In the genomic region with DNA sequence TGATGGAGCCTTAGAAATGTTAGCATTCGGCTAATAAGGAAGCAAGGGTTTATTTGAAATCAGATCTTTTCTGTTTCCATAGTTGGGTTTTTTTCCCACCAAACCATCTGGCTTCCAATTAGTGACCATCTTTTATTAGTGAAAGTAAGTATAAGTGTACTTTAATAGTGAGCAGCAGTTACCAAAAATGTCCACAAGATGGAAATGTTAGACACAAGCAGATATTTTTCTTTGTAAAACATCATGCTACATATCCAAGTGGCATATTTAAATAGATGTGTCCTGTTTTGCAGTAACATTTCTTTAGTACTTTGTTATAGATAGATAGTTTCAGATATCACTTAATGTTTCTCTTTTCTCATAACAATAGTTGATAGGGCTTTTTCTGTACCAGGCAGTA, we compare ENCODE assay signal across 1 cellular context.
TF ChIP-seq lines count a peak whose summit lies in the region.

No MANE protein-coding gene starts in this region.

TF ChIP-seq in GM23338, 12 proteins besides CTCF, POLR2A, EP300 and RAD21:
- TF ChIP-seq EZH2 (IDR thresholded peaks at IDR 0.05; ENCODE audit: low read depth, unreplicated experiment): no peak
- no peak for TF ChIP-seq EZH2phosphoT487 (IDR thresholded peaks at IDR 0.05; ENCODE audit: unreplicated experiment)
- TF ChIP-seq, protein P1, sequence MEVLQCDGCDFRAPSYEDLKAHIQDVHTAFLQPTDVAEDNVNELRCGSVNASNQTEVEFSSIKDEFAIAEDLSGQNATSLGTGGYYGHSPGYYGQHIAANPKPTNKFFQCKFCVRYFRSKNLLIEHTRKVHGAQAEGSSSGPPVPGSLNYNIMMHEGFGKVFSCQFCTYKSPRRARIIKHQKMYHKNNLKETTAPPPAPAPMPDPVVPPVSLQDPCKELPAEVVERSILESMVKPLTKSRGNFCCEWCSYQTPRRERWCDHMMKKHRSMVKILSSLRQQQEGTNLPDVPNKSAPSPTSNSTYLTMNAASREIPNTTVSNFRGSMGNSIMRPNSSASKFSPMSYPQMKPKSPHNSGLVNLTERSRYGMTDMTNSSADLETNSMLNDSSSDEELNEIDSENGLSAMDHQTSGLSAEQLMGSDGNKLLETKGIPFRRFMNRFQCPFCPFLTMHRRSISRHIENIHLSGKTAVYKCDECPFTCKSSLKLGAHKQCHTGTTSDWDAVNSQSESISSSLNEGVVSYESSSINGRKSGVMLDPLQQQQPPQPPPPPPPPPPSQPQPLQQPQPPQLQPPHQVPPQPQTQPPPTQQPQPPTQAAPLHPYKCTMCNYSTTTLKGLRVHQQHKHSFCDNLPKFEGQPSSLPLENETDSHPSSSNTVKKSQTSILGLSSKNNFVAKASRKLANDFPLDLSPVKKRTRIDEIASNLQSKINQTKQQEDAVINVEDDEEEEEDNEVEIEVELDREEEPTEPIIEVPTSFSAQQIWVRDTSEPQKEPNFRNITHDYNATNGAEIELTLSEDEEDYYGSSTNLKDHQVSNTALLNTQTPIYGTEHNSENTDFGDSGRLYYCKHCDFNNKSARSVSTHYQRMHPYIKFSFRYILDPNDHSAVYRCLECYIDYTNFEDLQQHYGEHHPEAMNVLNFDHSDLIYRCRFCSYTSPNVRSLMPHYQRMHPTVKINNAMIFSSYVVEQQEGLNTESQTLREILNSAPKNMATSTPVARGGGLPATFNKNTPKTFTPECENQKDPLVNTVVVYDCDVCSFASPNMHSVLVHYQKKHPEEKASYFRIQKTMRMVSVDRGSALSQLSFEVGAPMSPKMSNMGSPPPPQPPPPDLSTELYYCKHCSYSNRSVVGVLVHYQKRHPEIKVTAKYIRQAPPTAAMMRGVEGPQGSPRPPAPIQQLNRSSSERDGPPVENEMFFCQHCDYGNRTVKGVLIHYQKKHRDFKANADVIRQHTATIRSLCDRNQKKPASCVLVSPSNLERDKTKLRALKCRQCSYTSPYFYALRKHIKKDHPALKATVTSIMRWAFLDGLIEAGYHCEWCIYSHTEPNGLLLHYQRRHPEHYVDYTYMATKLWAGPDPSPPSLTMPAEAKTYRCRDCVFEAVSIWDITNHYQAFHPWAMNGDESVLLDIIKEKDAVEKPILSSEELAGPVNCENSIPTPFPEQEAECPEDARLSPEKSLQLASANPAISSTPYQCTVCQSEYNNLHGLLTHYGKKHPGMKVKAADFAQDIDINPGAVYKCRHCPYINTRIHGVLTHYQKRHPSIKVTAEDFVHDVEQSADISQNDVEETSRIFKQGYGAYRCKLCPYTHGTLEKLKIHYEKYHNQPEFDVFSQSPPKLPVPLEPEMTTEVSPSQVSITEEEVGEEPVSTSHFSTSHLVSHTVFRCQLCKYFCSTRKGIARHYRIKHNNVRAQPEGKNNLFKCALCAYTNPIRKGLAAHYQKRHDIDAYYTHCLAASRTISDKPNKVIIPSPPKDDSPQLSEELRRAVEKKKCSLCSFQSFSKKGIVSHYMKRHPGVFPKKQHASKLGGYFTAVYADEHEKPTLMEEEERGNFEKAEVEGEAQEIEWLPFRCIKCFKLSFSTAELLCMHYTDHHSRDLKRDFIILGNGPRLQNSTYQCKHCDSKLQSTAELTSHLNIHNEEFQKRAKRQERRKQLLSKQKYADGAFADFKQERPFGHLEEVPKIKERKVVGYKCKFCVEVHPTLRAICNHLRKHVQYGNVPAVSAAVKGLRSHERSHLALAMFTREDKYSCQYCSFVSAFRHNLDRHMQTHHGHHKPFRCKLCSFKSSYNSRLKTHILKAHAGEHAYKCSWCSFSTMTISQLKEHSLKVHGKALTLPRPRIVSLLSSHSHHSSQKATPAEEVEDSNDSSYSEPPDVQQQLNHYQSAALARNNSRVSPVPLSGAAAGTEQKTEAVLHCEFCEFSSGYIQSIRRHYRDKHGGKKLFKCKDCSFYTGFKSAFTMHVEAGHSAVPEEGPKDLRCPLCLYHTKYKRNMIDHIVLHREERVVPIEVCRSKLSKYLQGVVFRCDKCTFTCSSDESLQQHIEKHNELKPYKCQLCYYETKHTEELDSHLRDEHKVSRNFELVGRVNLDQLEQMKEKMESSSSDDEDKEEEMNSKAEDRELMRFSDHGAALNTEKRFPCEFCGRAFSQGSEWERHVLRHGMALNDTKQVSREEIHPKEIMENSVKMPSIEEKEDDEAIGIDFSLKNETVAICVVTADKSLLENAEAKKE (CRISPR knock-in tag; IDR thresholded peaks at IDR 0.05): no peak
- no peak for TF ChIP-seq NANOG (IDR thresholded peaks at IDR 0.05; ENCODE audit: borderline replicate concordance)
- TF ChIP-seq POLR2AphosphoS5 (IDR thresholded peaks at IDR 0.05; ENCODE audit: low read depth): no peak
- TF ChIP-seq ZNF114 (CRISPR knock-in tag; IDR thresholded peaks at IDR 0.05): no peak
- no peak for TF ChIP-seq STAT1 (IDR thresholded peaks at IDR 0.05; ENCODE audit: unreplicated experiment)
- no peak for TF ChIP-seq CREB1 (CRISPR knock-in tag; IDR thresholded peaks at IDR 0.05; ENCODE audit: low read depth)
- TF ChIP-seq, protein P2, sequence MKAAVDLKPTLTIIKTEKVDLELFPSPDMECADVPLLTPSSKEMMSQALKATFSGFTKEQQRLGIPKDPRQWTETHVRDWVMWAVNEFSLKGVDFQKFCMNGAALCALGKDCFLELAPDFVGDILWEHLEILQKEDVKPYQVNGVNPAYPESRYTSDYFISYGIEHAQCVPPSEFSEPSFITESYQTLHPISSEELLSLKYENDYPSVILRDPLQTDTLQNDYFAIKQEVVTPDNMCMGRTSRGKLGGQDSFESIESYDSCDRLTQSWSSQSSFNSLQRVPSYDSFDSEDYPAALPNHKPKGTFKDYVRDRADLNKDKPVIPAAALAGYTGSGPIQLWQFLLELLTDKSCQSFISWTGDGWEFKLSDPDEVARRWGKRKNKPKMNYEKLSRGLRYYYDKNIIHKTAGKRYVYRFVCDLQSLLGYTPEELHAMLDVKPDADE (IDR thresholded peaks at IDR 0.05): no peak
- no peak for TF ChIP-seq ZNF331 (CRISPR knock-in tag; IDR thresholded peaks at IDR 0.05; ENCODE audit: low read depth)
- TF ChIP-seq, protein P3, sequence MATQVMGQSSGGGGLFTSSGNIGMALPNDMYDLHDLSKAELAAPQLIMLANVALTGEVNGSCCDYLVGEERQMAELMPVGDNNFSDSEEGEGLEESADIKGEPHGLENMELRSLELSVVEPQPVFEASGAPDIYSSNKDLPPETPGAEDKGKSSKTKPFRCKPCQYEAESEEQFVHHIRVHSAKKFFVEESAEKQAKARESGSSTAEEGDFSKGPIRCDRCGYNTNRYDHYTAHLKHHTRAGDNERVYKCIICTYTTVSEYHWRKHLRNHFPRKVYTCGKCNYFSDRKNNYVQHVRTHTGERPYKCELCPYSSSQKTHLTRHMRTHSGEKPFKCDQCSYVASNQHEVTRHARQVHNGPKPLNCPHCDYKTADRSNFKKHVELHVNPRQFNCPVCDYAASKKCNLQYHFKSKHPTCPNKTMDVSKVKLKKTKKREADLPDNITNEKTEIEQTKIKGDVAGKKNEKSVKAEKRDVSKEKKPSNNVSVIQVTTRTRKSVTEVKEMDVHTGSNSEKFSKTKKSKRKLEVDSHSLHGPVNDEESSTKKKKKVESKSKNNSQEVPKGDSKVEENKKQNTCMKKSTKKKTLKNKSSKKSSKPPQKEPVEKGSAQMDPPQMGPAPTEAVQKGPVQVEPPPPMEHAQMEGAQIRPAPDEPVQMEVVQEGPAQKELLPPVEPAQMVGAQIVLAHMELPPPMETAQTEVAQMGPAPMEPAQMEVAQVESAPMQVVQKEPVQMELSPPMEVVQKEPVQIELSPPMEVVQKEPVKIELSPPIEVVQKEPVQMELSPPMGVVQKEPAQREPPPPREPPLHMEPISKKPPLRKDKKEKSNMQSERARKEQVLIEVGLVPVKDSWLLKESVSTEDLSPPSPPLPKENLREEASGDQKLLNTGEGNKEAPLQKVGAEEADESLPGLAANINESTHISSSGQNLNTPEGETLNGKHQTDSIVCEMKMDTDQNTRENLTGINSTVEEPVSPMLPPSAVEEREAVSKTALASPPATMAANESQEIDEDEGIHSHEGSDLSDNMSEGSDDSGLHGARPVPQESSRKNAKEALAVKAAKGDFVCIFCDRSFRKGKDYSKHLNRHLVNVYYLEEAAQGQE (IDR thresholded peaks at IDR 0.05; ENCODE audit: unreplicated experiment): no peak
